Comparison of ENCODE assay signal across 13 cellular contexts in the genomic region with DNA sequence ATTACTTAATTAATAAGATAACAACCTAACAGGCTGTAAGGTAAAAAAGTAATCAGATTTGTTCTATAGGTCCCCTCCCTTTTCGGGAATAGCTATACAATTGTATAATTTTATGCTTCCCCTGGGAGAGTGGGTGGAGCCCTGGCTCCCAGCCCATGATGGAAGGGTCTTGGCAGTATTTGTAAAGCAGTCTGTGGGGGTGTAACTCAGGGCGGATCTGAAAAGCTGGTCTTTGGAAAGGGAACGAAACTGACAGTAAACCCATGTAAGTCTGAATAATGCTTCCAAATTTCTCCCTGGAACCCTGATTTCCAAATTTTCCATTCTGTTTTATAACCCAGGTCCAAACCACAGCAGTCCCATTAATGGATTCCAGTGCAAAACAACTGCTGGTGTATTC.
DNase-seq lines count a peak whose midpoint lies in the region.
"Had no signal": no experiment of that assay in that cellular context is flagged by ENCODE, and none has a peak within 500 bp of the region (broad histone marks: within the 10 kb centered on the region; RNA-seq: fewer than 3 reads in every experiment).

No MANE protein-coding gene starts in this region.

- peak overlapping the region; percentile 65 for H3K4me3 Mint-ChIP-seq in activated naive CD4-positive, alpha-beta T cell treated with anti-CD3 and anti-CD28 coated beads, Interleukin-2, amount 10 ng/mL, durations not matched to agents 7 days and 5 days

- H3K36me3 ChIP-seq in subcutaneous abdominal adipose tissue (ENCODE audit: control insufficient read depth in 5 of 5, insufficient read depth in 5 of 5, low read length in 5 of 5) = no peaks in the 10 kb centered on the region
- H3K36me3 ChIP-seq: prostate gland had no signal

- no peak overlapping the region for H3K4me3 ChIP-seq in subcutaneous abdominal adipose tissue (ENCODE audit: low read depth in 1 of 5, low read length in 5 of 5)
- H3K4me3 ChIP-seq: prostate gland had no signal

- H3K9ac ChIP-seq in subcutaneous abdominal adipose tissue (ENCODE audit: low read length in 5 of 5) = no peak overlapping the region

- peak overlapping the region; percentile 62 for H3K27ac ChIP-seq in subcutaneous abdominal adipose tissue (ENCODE audit: low read depth, low read length)
- H3K27ac ChIP-seq: C4-2B, prostate gland had no signal

- no peaks in the 10 kb centered on the region for H3K9me3 ChIP-seq in subcutaneous abdominal adipose tissue (ENCODE audit: control insufficient read depth in 5 of 5, low read length in 5 of 5)
- H3K9me3 ChIP-seq: prostate gland had no signal

- no peaks in the 10 kb centered on the region for H3K27me3 Mint-ChIP-seq in activated naive CD4-positive, alpha-beta T cell treated with anti-CD3 and anti-CD28 coated beads, Interleukin-2, amount 10 ng/mL, durations not matched to agents 7 days and 5 days

- CTCF ChIA-PET in activated naive CD4-positive, alpha-beta T cell treated with anti-CD3 and anti-CD28 coated beads, Interleukin-2, amount 10 ng/mL, durations not matched to agents 7 days and 5 days (lab: Charles Lee) = no interaction called here

- H3K9me3 Mint-ChIP-seq in activated naive CD4-positive, alpha-beta T cell treated with anti-CD3 and anti-CD28 coated beads, Interleukin-2, amount 10 ng/mL, durations not matched to agents 7 days and 5 days = no peaks in the 10 kb centered on the region

- H3K4me1 Mint-ChIP-seq in activated naive CD4-positive, alpha-beta T cell treated with anti-CD3 and anti-CD28 coated beads, Interleukin-2, amount 10 ng/mL, durations not matched to agents 7 days and 5 days = no peaks in the 10 kb centered on the region

- no peaks in the 10 kb centered on the region for H3K27me3 ChIP-seq in subcutaneous abdominal adipose tissue (ENCODE audit: control insufficient read depth in 5 of 5, insufficient read depth in 4 of 5, low read length in 5 of 5)

- no peak for DNase-seq in activated naive CD4-positive, alpha-beta T cell treated with anti-CD3 and anti-CD28 coated beads, Interleukin-2, amount 10 ng/mL, durations not matched to agents 7 days and 5 days
- no peak for DNase-seq in activated naive CD4-positive, alpha-beta T cell treated with Interleukin-2 at 50 U/mL for 16 hours
- DNase-seq in NCI-H524 (lab: John Stamatoyannopoulos, UW) (peak; percentile 40 to 63), dermis blood vessel endothelial cell (peak; percentile 32), nucleus accumbens (lab: John Stamatoyannopoulos, UW) (no peak), NCI-H146 treated with DMSO at 0.1 percent for 48 hours (lab: John Stamatoyannopoulos, UW; ENCODE audit: unreplicated experiment) (no peak)
- no peak for DNase-seq in activated CD8-positive, alpha-beta memory T cell treated with anti-CD3 and anti-CD28 coated beads, Interleukin-2, amount 50 U/mL, for 48 hours
- DNase-seq: central memory CD4-positive, alpha-beta T cell; NCI-H1694; SHP77 had no signal

- H3K4me1 ChIP-seq in subcutaneous abdominal adipose tissue (ENCODE audit: control insufficient read depth in 5 of 5, insufficient read depth in 5 of 5, low read length in 5 of 5) = peaks cover 15 to 79% (median 50%) of the 10 kb centered on the region in 5 donors
- H3K4me1 ChIP-seq: prostate gland had no signal

- H3K36me3 Mint-ChIP-seq in activated naive CD4-positive, alpha-beta T cell treated with anti-CD3 and anti-CD28 coated beads, Interleukin-2, amount 10 ng/mL, durations not matched to agents 7 days and 5 days = peaks cover 12% of the 10 kb centered on the region

- H3K27ac Mint-ChIP-seq in activated naive CD4-positive, alpha-beta T cell treated with anti-CD3 and anti-CD28 coated beads, Interleukin-2, amount 10 ng/mL, durations not matched to agents 7 days and 5 days = peak overlapping the region; percentile 89

Comparison
In these comparisons a context has a peak if more than half of its experiments do, and no peak if none do; other contexts are left out.
1. DNase-seq: peak in NCI-H524 (2 of 2) and dermis blood vessel endothelial cell (single experiment); none in activated naive CD4-positive, alpha-beta T cell treated with anti-CD3 and anti-CD28 coated beads, Interleukin-2, amount 10 ng/mL, durations not matched to agents 7 days and 5 days (single experiment), activated naive CD4-positive, alpha-beta T cell treated with Interleukin-2 at 50 U/mL for 16 hours (single experiment), nucleus accumbens (0 of 56), activated CD8-positive, alpha-beta memory T cell treated with anti-CD3 and anti-CD28 coated beads, Interleukin-2, amount 50 U/mL, for 48 hours (single experiment) and NCI-H146 treated with DMSO at 0.1 percent for 48 hours (single experiment).